In genomic region chr2:38720613-38721241, GRCh38 we compare ENCODE assay signal across 1 cellular context.
TF ChIP-seq lines count a peak whose summit lies in the region.

No MANE protein-coding gene starts in this region.

TF ChIP-seq in SK-N-SH, 30 proteins besides CTCF, POLR2A, EP300 and RAD21:
- TF ChIP-seq NFIC (IDR thresholded peaks at IDR 0.05; ENCODE audit: borderline replicate concordance) (peak; percentile 74), SIN3A (IDR thresholded peaks at IDR 0.05; ENCODE audit: borderline replicate concordance, low read depth, low read length) (peak; percentile 77), MAX (IDR thresholded peaks at IDR 0.05; ENCODE audit: low read depth) (peak; percentile 67; the same call in 1 of the 2 replicates), TCF12 (IDR thresholded peaks at IDR 0.05) (no peak), USF1 (IDR thresholded peaks at IDR 0.05; ENCODE audit: borderline replicate concordance, low read depth) (peak; percentile 81; the same call in 1 of the 2 replicates)
